8 cellular contexts compared by ENCODE assay signal in the genomic region with DNA sequence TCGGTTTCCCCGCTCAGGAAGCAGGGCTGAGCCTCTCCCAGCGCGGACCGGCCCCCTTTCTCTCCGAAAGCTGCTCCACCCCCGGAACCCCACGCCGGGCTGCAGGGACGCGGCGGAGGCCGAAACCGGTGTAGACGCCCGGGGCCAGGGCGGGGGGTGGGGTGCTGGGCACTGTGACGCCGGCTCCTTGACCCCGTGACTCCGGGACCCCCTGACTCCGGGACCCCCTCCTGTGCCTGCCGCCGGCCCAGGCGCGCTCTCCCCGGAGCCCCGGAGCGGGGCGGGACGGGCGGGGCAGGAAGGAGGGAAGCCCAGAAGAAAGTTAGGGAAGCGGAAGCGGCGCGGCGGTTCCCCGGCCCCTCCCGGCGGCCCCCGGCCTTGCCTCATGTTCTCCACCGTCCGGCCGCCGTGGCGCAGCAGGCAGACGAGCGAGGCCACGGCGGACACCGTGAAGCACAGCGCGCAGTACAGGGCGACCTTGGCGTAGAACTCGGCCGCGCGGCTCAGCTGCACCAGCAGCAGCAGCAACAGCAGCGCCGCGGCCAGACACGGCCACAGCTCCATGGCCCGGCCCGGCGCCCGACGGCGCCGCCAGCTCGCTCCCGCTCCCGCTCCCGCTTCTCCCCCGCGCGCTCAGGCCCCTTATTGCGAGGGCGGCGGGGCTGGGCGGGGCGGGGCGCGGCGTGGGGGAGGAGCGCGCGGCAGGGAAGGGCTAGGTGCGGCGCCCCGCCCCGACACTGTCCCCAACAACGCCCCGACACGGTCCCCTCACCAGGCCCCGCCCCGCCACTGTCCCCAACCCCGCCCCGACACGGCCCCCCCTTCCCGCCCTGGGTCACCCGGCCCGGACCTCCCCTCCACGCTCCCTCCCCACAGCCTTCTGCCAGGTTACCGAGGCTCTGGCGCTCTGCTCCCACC. TPM values are rescaled to one million over a fixed set of nuclear protein-coding genes. Genes with fewer than 3 reads are reported as not detected.
DNase-seq lines count a peak whose midpoint lies in the region; ATAC-seq and TF ChIP-seq lines count a peak whose summit lies in the region.

A gene (minus strand): TSS at position 664 of the 918 bp plus-strand sequence. CDS start 100 bp downstream, at position 564.

- peak within 1 kb of the TSS; percentile 97 for H3K4me2 ChIP-seq in HCT116 (ENCODE audit: low read length)

- no TSS peak for BruUV-seq in HCT116 (replicated peaks; lab: Mats Ljungman, UMichigan)

- CTCF ChIA-PET in HCT116 (lab: Charles Lee): interaction anchor here (0.7 to 1.4 kb wide), 2 partner anchors 16 to 203 kb away, joined by 3 to 6 read pairs; no protein-coding TSS in a partner anchor

- RAD21 ChIA-PET in HCT116 (lab: Charles Lee; ENCODE audit: low non-redundant PET in 1 of 2, low total read pairs in 2 of 2, uncharacterized antibody in 2 of 2, unreplicated experiment in 2 of 2): no interaction called here

- no peaks in the 10 kb centered on the region for H3K9me2 ChIP-seq in HCT116 (ENCODE audit: insufficient read depth)

- peaks cover 34% of the 10 kb centered on the region for H3K79me2 ChIP-seq in HCT116 (ENCODE audit: insufficient read depth, low read length)

- H3K4me1 Mint-ChIP-seq in activated CD4-positive, alpha-beta T cell treated with anti-CD3 and anti-CD28 coated beads, Interleukin-2, amount 10 ng/mL, durations not matched to agents 24 days and 14 days: peaks cover 4% of the 10 kb centered on the region

- peak within 1 kb of the TSS; percentile 65 for H3K27ac Mint-ChIP-seq in activated CD4-positive, alpha-beta T cell treated with anti-CD3 and anti-CD28 coated beads, Interleukin-2, amount 10 ng/mL, durations not matched to agents 24 days and 14 days

- no peaks in the 10 kb centered on the region for H3K9me3 Mint-ChIP-seq in activated CD4-positive, alpha-beta T cell treated with anti-CD3 and anti-CD28 coated beads, Interleukin-2, amount 10 ng/mL, durations not matched to agents 24 days and 14 days

- H3K36me3 ChIP-seq in HCT116 (ENCODE audit: control insufficient read depth in 1 of 2, insufficient read depth in 2 of 2, low read length in 2 of 2) (no peaks in the 10 kb centered on the region), lower lobe of right lung (no peaks in the 10 kb centered on the region)

- TF ChIP-seq POLR2A in HCT116 (IDR thresholded peaks at IDR 0.05; ENCODE audit: borderline replicate concordance, extremely low read depth, insufficient read depth, insufficient read length): peak; percentile 49

- TF ChIP-seq CTCF in HCT116 (IDR thresholded peaks at IDR 0.05 in 2 of 3, conservative IDR thresholded peaks at IDR 0.05 in 1 of 3; ENCODE audit: borderline replicate concordance in 1 of 3, insufficient read depth in 1 of 3, low read depth in 2 of 3, low read length in 2 of 3) (no peak), lower lobe of right lung (IDR thresholded peaks at IDR 0.05) (no peak)

- peak within 1 kb of the TSS; percentile 81 to 89 for H3K4me3 ChIP-seq in HCT116 (replicated peaks in 1 of 2; ENCODE audit: low read depth in 1 of 2, low read length in 2 of 2)
- peak within 1 kb of the TSS; percentile 97 for H3K4me3 ChIP-seq in lower lobe of right lung

- peak within 1 kb of the TSS; percentile 91 for H3K9ac ChIP-seq in HCT116 (ENCODE audit: low read length)

- H3K27me3 Mint-ChIP-seq in activated CD4-positive, alpha-beta T cell treated with anti-CD3 and anti-CD28 coated beads, Interleukin-2, amount 10 ng/mL, durations not matched to agents 24 days and 14 days: peaks cover 4% of the 10 kb centered on the region

- H3K36me3 Mint-ChIP-seq in activated CD4-positive, alpha-beta T cell treated with anti-CD3 and anti-CD28 coated beads, Interleukin-2, amount 10 ng/mL, durations not matched to agents 24 days and 14 days (ENCODE audit: low read depth): no peaks in the 10 kb centered on the region

- no peak within 1 kb of the TSS for H2AFZ ChIP-seq in HCT116 (ENCODE audit: low read depth, low read length, poor library complexity, severe bottlenecking)

- peak within 1 kb of the TSS; percentile 81 for H3K4me3 Mint-ChIP-seq in activated CD4-positive, alpha-beta T cell treated with anti-CD3 and anti-CD28 coated beads, Interleukin-2, amount 10 ng/mL, durations not matched to agents 24 days and 14 days

- H4K20me1 ChIP-seq in HCT116 (ENCODE audit: insufficient read depth): no peaks in the 10 kb centered on the region

- intact Hi-C loops in HCT116 (cut with micrococcal nuclease): loop anchor here (2.0 kb wide), 1 partner anchor 16 kb away; no protein-coding TSS in a partner anchor
- intact Hi-C loops in activated CD4-positive, alpha-beta T cell treated with anti-CD3 and anti-CD28 coated beads, Interleukin-2, amount 10 ng/mL, durations not matched to agents 24 days and 14 days (cut with micrococcal nuclease): loop anchor here (1.0 kb wide), 1 partner anchor 14 kb away; no protein-coding TSS in a partner anchor
- intact Hi-C loops in lower lobe of right lung (cut with DNase I): no loop called here

- H3K4me1 ChIP-seq in HCT116 (ENCODE audit: control insufficient read depth in 1 of 2, insufficient read depth in 2 of 2, low read length in 2 of 2) (peaks cover 31 to 48% of the 10 kb centered on the region in 2 experiments), lower lobe of right lung (peaks cover 57% of the 10 kb centered on the region)

- no peak for TF ChIP-seq RAD21 in HCT116 (IDR thresholded peaks at IDR 0.05; ENCODE audit: low read depth)

- POLR2A ChIA-PET in HCT116 (lab: Charles Lee): interaction anchor here (1.5 kb wide), 1 partner anchor 11 kb away, joined by 3 read pairs; no protein-coding TSS in a partner anchor

- ATAC-seq in HCT116 (peak; percentile 88), lower lobe of right lung (peak; percentile 90 to 91)

- DNase-seq in ELR (ENCODE audit: low read depth) (peak; percentile 59), HCT116 (ENCODE audit: low read depth, low spot score) (peak; percentile 28), NCI-H2196 (lab: John Stamatoyannopoulos, UW; ENCODE audit: unreplicated experiment) (peak; percentile 57), dermis blood vessel endothelial cell (peak; percentile 59), lower lobe of right lung (peak; percentile 91), globus pallidus (ENCODE audit: low spot score) (no peak)
- DNase-seq in activated CD4-positive, alpha-beta T cell treated with anti-CD3 and anti-CD28 coated beads, Interleukin-2, amount 10 ng/mL, durations not matched to agents 24 days and 14 days: peak; percentile 89
- DNase-seq in stimulated activated CD8-positive, alpha-beta memory T cell treated with anti-CD3 and anti-CD28 coated beads, Interleukin-15, amount 100 ng/mL, for 24 hours (ENCODE audit: low read depth): peak; percentile 47

- peak within 1 kb of the TSS; percentile 86 for H3K27ac ChIP-seq in HCT116 (ENCODE audit: low read depth, low read length)
- H3K27ac ChIP-seq in lower lobe of right lung: peak within 1 kb of the TSS; percentile 93

- H3K9me3 ChIP-seq in HCT116 (ENCODE audit: control insufficient read depth in 1 of 2, insufficient read depth in 1 of 2, low read depth in 1 of 2, low read length in 2 of 2) (no peaks in the 10 kb centered on the region), lower lobe of right lung (no peaks in the 10 kb centered on the region)

- H3K27me3 ChIP-seq in HCT116 (ENCODE audit: insufficient read depth, low read length): no peaks in the 10 kb centered on the region
- H3K27me3 ChIP-seq in lower lobe of right lung (ENCODE audit: low read depth): no peaks in the 10 kb centered on the region

TF ChIP-seq in HCT116, 20 proteins besides CTCF, POLR2A, EP300 and RAD21:
- TF ChIP-seq POLR2AphosphoS5 (IDR thresholded peaks at IDR 0.05; ENCODE audit: low read depth, low read length) (peak; percentile 93), CEBPB (IDR thresholded peaks at IDR 0.05; ENCODE audit: low read depth) (no peak), YY1 (IDR thresholded peaks at IDR 0.05; ENCODE audit: extremely low read depth, insufficient replicate concordance, low read depth, low read length) (peak; percentile 37), EZH2 (IDR thresholded peaks at IDR 0.05) (no peak), ZFX (IDR thresholded peaks at IDR 0.05) (peak; percentile 81; the same call in 1 of the 2 replicates)

RNA-seq across cellular contexts. Expression of the gene that starts here (rescaled TPM):
- total RNA-seq in HCT116 (2021; ENCODE audit: unreplicated experiment) (86.0 TPM), dermis blood vessel endothelial cell (46.1 and 62.6 TPM in 2 replicates), lower lobe of right lung (106 TPM)
- polyA plus RNA-seq in HCT116 (2012): 84.7 and 91.2 TPM in 2 replicates
- 25.6 and 25.9 TPM in 2 replicates for total RNA-seq in activated CD4-positive, alpha-beta T cell treated with anti-CD3 and anti-CD28 coated beads, Interleukin-2, amount 10 ng/mL, durations not matched to agents 24 days and 14 days
